8 cellular contexts compared by ENCODE assay signal in genomic region chr17:64492481-64493109, GRCh38. TPM values are rescaled to one million over a fixed set of nuclear protein-coding genes. Genes with fewer than 3 reads are reported as not detected.
DNase-seq lines count a peak whose midpoint lies in the region; ATAC-seq and TF ChIP-seq lines count a peak whose summit lies in the region.

No MANE protein-coding gene starts in this region.

- H2AFZ ChIP-seq in MM.1S (ENCODE audit: low read length), result no peak overlapping the region

- H3K9me3 ChIP-seq in DOHH2 (ENCODE audit: control insufficient read depth, insufficient read depth, low read length) (no peaks in the 10 kb centered on the region), MM.1S (replicated peaks; ENCODE audit: insufficient read depth, low read length) (no peaks in the 10 kb centered on the region)

- H3K27ac Mint-ChIP-seq in brain (no peak overlapping the region), nephron progenitor cell (no peak overlapping the region)

- peaks cover 22% of the 10 kb centered on the region for H3K4me1 ChIP-seq in DOHH2 (ENCODE audit: control insufficient read depth, low read length)
- peaks cover under 1% of the 10 kb centered on the region; the same call in 1 of the 2 replicates for H3K4me1 ChIP-seq in MM.1S (ENCODE audit: low read length)

- H3K36me3 ChIP-seq in DOHH2 (ENCODE audit: control insufficient read depth, low read length) (peaks cover 68% of the 10 kb centered on the region), MM.1S (replicated peaks; ENCODE audit: insufficient read depth, low read length) (0 out of 2 replicates have a peak, but pooled peaks cover 5% of the 10 kb centered on the region)

- H3K4me1 Mint-ChIP-seq in brain (peaks cover 44% of the 10 kb centered on the region), nephron progenitor cell (peaks cover 38% of the 10 kb centered on the region)

- H3K4me3 ChIP-seq in DOHH2 (ENCODE audit: low read length) (no peak overlapping the region; the same call in 1 of the 2 replicates), MM.1S (ENCODE audit: low read length) (no peak overlapping the region)

- H3K27ac ChIP-seq in DOHH2 (ENCODE audit: low read depth, low read length), result no peak overlapping the region
- H3K27ac ChIP-seq in MM.1S (ENCODE audit: low read length), result no peak overlapping the region

- H3K79me2 ChIP-seq in DOHH2 (ENCODE audit: control insufficient read depth, low read length) (peaks cover 62% of the 10 kb centered on the region), MM.1S (ENCODE audit: low read length) (peaks cover 27% of the 10 kb centered on the region)

- H3F3A ChIP-seq in DOHH2 (ENCODE audit: control insufficient read depth, insufficient read depth), result peaks cover 21% of the 10 kb centered on the region
- H3F3A ChIP-seq in MM.1S (ENCODE audit: insufficient read depth, low read length), result peaks cover 14% of the 10 kb centered on the region

- H4K20me1 ChIP-seq in DOHH2 (ENCODE audit: control insufficient read depth, insufficient read depth, low read depth, low read length), result no peaks in the 10 kb centered on the region
- H4K20me1 ChIP-seq in MM.1S (ENCODE audit: insufficient read depth, low read length), result no peaks in the 10 kb centered on the region

- peak overlapping the region in 2 of 5 experiments; percentile 18 to 52 for H3K4me3 Mint-ChIP-seq in brain
- no peak overlapping the region for H3K4me3 Mint-ChIP-seq in nephron progenitor cell

- DNase-seq in MM.1S, result peak; percentile 49
- no peak for DNase-seq in nephron progenitor cell
- no peak for DNase-seq in H4 (ENCODE audit: low spot score)
- no peak for DNase-seq in activated gamma-delta T cell (lab: John Stamatoyannopoulos, UW)
- DNase-seq in G401 (ENCODE audit: low spot score), result no peak

- H3K36me3 Mint-ChIP-seq in brain, result peaks cover 59% of the 10 kb centered on the region
- peaks cover 60% of the 10 kb centered on the region for H3K36me3 Mint-ChIP-seq in nephron progenitor cell (ENCODE audit: low read depth)

- TF ChIP-seq CTCF in DOHH2 (IDR thresholded peaks at IDR 0.05; ENCODE audit: low read depth, low read length, poor library complexity, severe bottlenecking) (peak; percentile 41), MM.1S (IDR thresholded peaks at IDR 0.05; ENCODE audit: low read length) (peak; percentile 55), brain (conservative IDR thresholded peaks at IDR 0.05) (peak; percentile 28 to 45), nephron progenitor cell (IDR thresholded peaks at IDR 0.05) (peak; percentile 51)

- H3K27me3 Mint-ChIP-seq in brain (peaks cover 9% of the 10 kb centered on the region), nephron progenitor cell (ENCODE audit: low read depth, poor library complexity) (peaks cover 3% of the 10 kb centered on the region)

- H3K27me3 ChIP-seq in DOHH2 (ENCODE audit: control insufficient read depth, low read length), result no peaks in the 10 kb centered on the region
- no peaks in the 10 kb centered on the region for H3K27me3 ChIP-seq in MM.1S (replicated peaks; ENCODE audit: insufficient read depth, low read length)

- H3K9ac ChIP-seq in MM.1S (ENCODE audit: low read length), result no peak overlapping the region

- H3K9me3 Mint-ChIP-seq in brain (no peaks in the 10 kb centered on the region), nephron progenitor cell (no peaks in the 10 kb centered on the region)

- in situ Hi-C loops in G401 (cut with HindIII; ENCODE audit: low sequenced_read_pairs), result no loop called here

- no peak for ATAC-seq in GM21576 (IDR thresholded peaks at IDR 0.05; ENCODE audit: unreplicated experiment)

- H3K9me2 ChIP-seq in DOHH2 (replicated peaks; ENCODE audit: control insufficient read depth, low read length), result no peaks in the 10 kb centered on the region
- H3K9me2 ChIP-seq in MM.1S (replicated peaks; ENCODE audit: insufficient read depth, low read length), result no peaks in the 10 kb centered on the region

- H3K4me2 ChIP-seq in DOHH2 (ENCODE audit: low read length) (peak overlapping the region; percentile 8; the same call in 1 of the 2 replicates), MM.1S (ENCODE audit: low read depth, low read length) (no peak overlapping the region)

RNA-seq across cellular contexts. Expression of gene POLG2, which starts 4.3 kb away (rescaled TPM):
- 4.6 TPM for polyA plus RNA-seq in brain (ENCODE audit: insufficient read depth, low read depth, low replicate concordance)
- 11.8 and 40.1 TPM in 2 replicates for total RNA-seq in H4 (2014; rRNA removed; shearing (Covaris generic))
- 7.3 and 18.5 TPM in 2 replicates for total RNA-seq in G401 (2014; rRNA removed; shearing (Covaris generic))

RNA-seq across cellular contexts. Expression of gene DDX5, which starts 13.5 kb away (rescaled TPM):
- 371 TPM for polyA plus RNA-seq in brain (ENCODE audit: insufficient read depth, low read depth, low replicate concordance)
- 217 TPM in 2 replicates for total RNA-seq in H4 (2014; rRNA removed; shearing (Covaris generic))
- 397 and 498 TPM in 2 replicates for total RNA-seq in G401 (2014; rRNA removed; shearing (Covaris generic))

RNA-seq across cellular contexts. Expression of gene CEP95, which starts 14.2 kb away (rescaled TPM):
- 12.4 TPM for polyA plus RNA-seq in brain (ENCODE audit: insufficient read depth, low read depth, low replicate concordance)
- 23.3 and 24.6 TPM in 2 replicates for total RNA-seq in H4 (2014; rRNA removed; shearing (Covaris generic))
- 17.5 and 22.0 TPM in 2 replicates for total RNA-seq in G401 (2014; rRNA removed; shearing (Covaris generic))

RNA-seq across cellular contexts. Expression of gene MILR1, which starts 43.7 kb away (rescaled TPM):
- polyA plus RNA-seq in brain (ENCODE audit: insufficient read depth, low read depth, low replicate concordance), result 0.90 TPM
- 20.3 and 24.8 TPM in 2 replicates for total RNA-seq in H4 (2014; rRNA removed; shearing (Covaris generic))
- total RNA-seq in G401 (2014; rRNA removed; shearing (Covaris generic)), result not detected in 2 replicates
